In the genomic region with DNA sequence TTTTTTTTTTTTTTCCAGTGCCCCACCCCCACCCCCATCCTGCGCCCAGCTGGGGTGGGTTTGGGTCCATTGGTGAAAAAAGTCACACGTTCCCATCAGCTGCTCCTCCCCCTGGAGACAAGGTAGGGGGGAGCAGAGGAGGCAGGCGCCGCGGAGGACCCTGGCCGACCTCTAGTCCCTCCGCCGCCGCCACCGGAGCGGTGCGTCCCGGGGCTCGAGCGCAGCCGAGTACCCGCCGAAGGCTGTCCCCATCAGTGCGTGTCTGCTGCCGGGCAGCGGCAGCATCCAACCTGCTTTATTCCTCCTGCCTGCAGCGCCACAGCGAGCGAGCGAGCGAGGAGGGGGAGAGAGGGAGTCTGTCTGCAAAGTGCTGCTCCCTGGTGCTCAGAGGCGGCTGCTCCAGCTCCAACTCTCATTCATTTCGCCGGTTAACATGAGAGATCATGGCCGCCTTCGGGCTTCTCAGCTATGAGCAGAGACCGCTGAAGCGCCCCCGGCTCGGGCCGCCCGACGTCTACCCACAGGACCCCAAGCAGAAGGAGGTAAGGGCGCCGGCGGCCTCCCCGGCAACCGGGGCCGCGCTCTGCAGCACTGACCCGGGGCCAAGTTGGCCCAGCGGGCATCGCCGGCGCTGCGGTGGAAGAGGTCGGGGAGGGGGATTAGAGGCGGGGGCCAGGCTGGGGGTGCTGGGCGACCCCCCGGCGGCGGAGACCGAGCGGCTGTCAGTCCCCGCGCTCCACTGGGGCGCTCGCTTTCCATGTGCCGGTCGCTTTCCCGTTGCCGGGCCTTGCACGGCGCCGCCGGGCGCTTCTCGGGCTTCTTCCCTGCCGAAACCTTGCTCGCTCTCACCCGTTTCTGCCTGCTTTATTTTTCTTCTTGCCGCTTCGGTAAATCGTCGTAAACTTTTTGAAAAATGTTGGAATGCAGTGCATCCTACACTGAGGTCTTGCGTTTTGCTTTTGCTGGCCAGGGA, we compare ENCODE assay signal across 8 cellular contexts. TPM values are rescaled to one million over a fixed set of nuclear protein-coding genes. Genes with fewer than 3 reads are reported as not detected.
DNase-seq lines count a peak whose midpoint lies in the region; ATAC-seq and TF ChIP-seq lines count a peak whose summit lies in the region.

No MANE protein-coding gene starts in this region.

- no peaks in the 10 kb centered on the region for H3K9me2 ChIP-seq in GM23338 (ENCODE audit: insufficient read depth)

- TF ChIP-seq CTCF in DND-41 (IDR thresholded peaks at IDR 0.05; ENCODE audit: borderline replicate concordance, extremely low read depth, low read length, poor library complexity, severe bottlenecking), result peak; percentile 74
- peak in 1 of 2 experiments; percentile 40; a peak in 2 of 4 replicates for TF ChIP-seq CTCF in GM23338 (conservative IDR thresholded peaks at IDR 0.05; ENCODE audit: low read depth in 2 of 2)
- TF ChIP-seq CTCF in LNCaP clone FGC (IDR thresholded peaks at IDR 0.05; ENCODE audit: control insufficient read depth, extremely low read depth, insufficient read depth), result peak; percentile 65
- TF ChIP-seq CTCF in osteocyte (IDR thresholded peaks at IDR 0.05), result peak; percentile 73

- H3K4me2 ChIP-seq in DND-41 (ENCODE audit: insufficient read depth, low read length), result peak overlapping the region; percentile 69
- H3K4me2 ChIP-seq in GM23338, result peak overlapping the region; percentile 99

- H4K20me1 ChIP-seq in DND-41 (ENCODE audit: insufficient read depth, low read length) (no peaks in the 10 kb centered on the region), GM23338 (replicated peaks; ENCODE audit: insufficient read depth) (0 out of 2 replicates have a peak, but pooled peaks cover 9% of the 10 kb centered on the region)

- H3F3A ChIP-seq in GM23338 (replicated peaks; ENCODE audit: low read depth), result no peaks in the 10 kb centered on the region

- H3K9ac ChIP-seq in DND-41 (ENCODE audit: low read depth, low read length) (peak overlapping the region; percentile 70), SK-N-MC (ENCODE audit: insufficient read length) (no peak overlapping the region)

- DNase-seq in DND-41 (peak; percentile 83), GM23338 (ENCODE audit: low spot score) (peak; percentile 84), LNCaP clone FGC (ENCODE audit: low read depth) (peak; percentile 63), SK-N-MC (ENCODE audit: low read depth, low spot score) (peak; percentile 22), head of caudate nucleus (peak; percentile 59 to 93 (median 82)), osteocyte (ENCODE audit: extremely low spot score, unreplicated experiment) (peak; percentile 91)

- H3K9me3 ChIP-seq in DND-41 (ENCODE audit: insufficient read depth, low read length, severe bottlenecking), result no peaks in the 10 kb centered on the region
- H3K9me3 ChIP-seq in SK-N-MC (ENCODE audit: low read depth, low read length), result no peaks in the 10 kb centered on the region
- no peaks in the 10 kb centered on the region for H3K9me3 ChIP-seq in thymus (ENCODE audit: control insufficient read depth)

- intact Hi-C loops in head of caudate nucleus (cut with DNase I), result no loop called here

- H3K27me3 Mint-ChIP-seq in GM23338 (ENCODE audit: insufficient read depth, low read depth, poor library complexity), result peaks cover 25% of the 10 kb centered on the region
- peaks cover 21% of the 10 kb centered on the region for H3K27me3 Mint-ChIP-seq in activated naive CD8-positive, alpha-beta T cell
- peaks cover 34% of the 10 kb centered on the region for H3K27me3 Mint-ChIP-seq in osteocyte (ENCODE audit: unreplicated experiment)

- H3K4me1 ChIP-seq in DND-41 (ENCODE audit: insufficient read depth, low read length) (peaks cover 29% of the 10 kb centered on the region), GM23338 (ENCODE audit: insufficient read depth) (peaks cover 47% of the 10 kb centered on the region), thymus (ENCODE audit: control insufficient read depth, insufficient read depth, low read length) (peaks cover 5% of the 10 kb centered on the region)

- no peaks in the 10 kb centered on the region for H3K79me2 ChIP-seq in DND-41 (ENCODE audit: insufficient read depth, low read length)
- H3K79me2 ChIP-seq in GM23338 (replicated peaks; ENCODE audit: insufficient read depth), result peaks cover 47% of the 10 kb centered on the region

- H3K4me1 Mint-ChIP-seq in GM23338 (peaks cover 52% of the 10 kb centered on the region), osteocyte (ENCODE audit: unreplicated experiment) (peaks cover 6% of the 10 kb centered on the region)
- H3K4me1 Mint-ChIP-seq in activated naive CD8-positive, alpha-beta T cell (ENCODE audit: low read depth), result peaks cover 11% of the 10 kb centered on the region

- H3K9me3 Mint-ChIP-seq in GM23338 (no peaks in the 10 kb centered on the region; the same call in 2 of the 3 replicates), osteocyte (ENCODE audit: unreplicated experiment) (no peaks in the 10 kb centered on the region)
- H3K9me3 Mint-ChIP-seq in activated naive CD8-positive, alpha-beta T cell (ENCODE audit: low read depth), result no peaks in the 10 kb centered on the region

- H3K4me3 Mint-ChIP-seq in GM23338 (peak overlapping the region; percentile 87), osteocyte (ENCODE audit: unreplicated experiment) (peak overlapping the region; percentile 84)
- H3K4me3 Mint-ChIP-seq in activated naive CD8-positive, alpha-beta T cell, result peak overlapping the region; percentile 91

- ATAC-seq in DND-41 (ENCODE audit: insufficient read depth, low read depth) (peak; percentile 84), GM23338 (peak; percentile 58)

- H3K27me3 ChIP-seq in DND-41 (ENCODE audit: insufficient read depth, low read length, poor library complexity) (peaks cover 31% of the 10 kb centered on the region), GM23338 (ENCODE audit: insufficient read depth) (peaks cover 24% of the 10 kb centered on the region), thymus (ENCODE audit: control insufficient read depth, insufficient read depth) (peaks cover 3% of the 10 kb centered on the region)

- H2AFZ ChIP-seq in DND-41 (ENCODE audit: low read depth, low read length), result peak overlapping the region; percentile 76
- H2AFZ ChIP-seq in GM23338, result peak overlapping the region; percentile 76

- H3K36me3 ChIP-seq in DND-41 (ENCODE audit: insufficient read depth, low read length), result 0 out of 2 replicates have a peak, but pooled peaks cover 4% of the 10 kb centered on the region
- H3K36me3 ChIP-seq in GM23338 (ENCODE audit: insufficient read depth), result no peaks in the 10 kb centered on the region
- no peaks in the 10 kb centered on the region for H3K36me3 ChIP-seq in SK-N-MC (ENCODE audit: insufficient read depth, low read length)
- no peaks in the 10 kb centered on the region for H3K36me3 ChIP-seq in thymus (ENCODE audit: control insufficient read depth, insufficient read depth)

- H3K27ac ChIP-seq in DND-41 (ENCODE audit: low read length) (no peak overlapping the region), GM23338 (ENCODE audit: low read depth) (peak overlapping the region; percentile 85), SK-N-MC (no peak overlapping the region), thymus (ENCODE audit: low read depth) (peak overlapping the region; percentile 42)

- peaks cover 2% of the 10 kb centered on the region; the same call in 2 of the 3 replicates for H3K36me3 Mint-ChIP-seq in GM23338 (ENCODE audit: low read depth)
- no peaks in the 10 kb centered on the region for H3K36me3 Mint-ChIP-seq in activated naive CD8-positive, alpha-beta T cell
- no peaks in the 10 kb centered on the region for H3K36me3 Mint-ChIP-seq in osteocyte (ENCODE audit: unreplicated experiment)

- WGBS in thymus, result under 1% methylated on average over 81 of the region's 81 CpGs

- peak overlapping the region; percentile 63 to 72; a peak in 3 of 4 replicates for H3K4me3 ChIP-seq in DND-41 (ENCODE audit: low read depth in 1 of 2, low read length in 2 of 2)
- peak overlapping the region; percentile 83 for H3K4me3 ChIP-seq in GM23338
- H3K4me3 ChIP-seq in LNCaP clone FGC (ENCODE audit: low read depth, low read length), result peak overlapping the region; percentile 50
- H3K4me3 ChIP-seq in SK-N-MC, result peak overlapping the region; percentile 87
- H3K4me3 ChIP-seq in thymus (ENCODE audit: low read length), result peak overlapping the region; percentile 78

- H3K27ac Mint-ChIP-seq in GM23338 (peak overlapping the region; percentile 83), osteocyte (ENCODE audit: unreplicated experiment) (no peak overlapping the region)
- H3K27ac Mint-ChIP-seq in activated naive CD8-positive, alpha-beta T cell, result no peak overlapping the region

TF ChIP-seq in GM23338, 12 proteins besides CTCF, POLR2A, EP300 and RAD21:
- TF ChIP-seq, protein P1, sequence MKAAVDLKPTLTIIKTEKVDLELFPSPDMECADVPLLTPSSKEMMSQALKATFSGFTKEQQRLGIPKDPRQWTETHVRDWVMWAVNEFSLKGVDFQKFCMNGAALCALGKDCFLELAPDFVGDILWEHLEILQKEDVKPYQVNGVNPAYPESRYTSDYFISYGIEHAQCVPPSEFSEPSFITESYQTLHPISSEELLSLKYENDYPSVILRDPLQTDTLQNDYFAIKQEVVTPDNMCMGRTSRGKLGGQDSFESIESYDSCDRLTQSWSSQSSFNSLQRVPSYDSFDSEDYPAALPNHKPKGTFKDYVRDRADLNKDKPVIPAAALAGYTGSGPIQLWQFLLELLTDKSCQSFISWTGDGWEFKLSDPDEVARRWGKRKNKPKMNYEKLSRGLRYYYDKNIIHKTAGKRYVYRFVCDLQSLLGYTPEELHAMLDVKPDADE (IDR thresholded peaks at IDR 0.05), result no peak
- peak; percentile 41 for TF ChIP-seq POLR2AphosphoS5 (IDR thresholded peaks at IDR 0.05; ENCODE audit: low read depth)
- TF ChIP-seq ZNF331 (CRISPR knock-in tag; IDR thresholded peaks at IDR 0.05; ENCODE audit: low read depth), result no peak

RNA-seq across cellular contexts. Expression of a gene that starts 1.3 kb away (rescaled TPM):
- 23.7 and 25.0 TPM in 2 replicates for total RNA-seq in GM23338 (2014; rRNA removed; shearing (Covaris generic))
- polyA plus RNA-seq in GM23338 (2016; fragmentation: Nextera tagmentation; extraction: Ambion mirVana), result 5.6 and 5.7 TPM in 2 replicates
- total RNA-seq in osteocyte, result 1.4 TPM in 2 replicates
- polyA plus RNA-seq in thymus, result 0.30 TPM

Comparison
In these comparisons a context has a peak if more than half of its experiments do, and no peak if none do; other contexts are left out.
1. DNase-seq: peak in every context shown above with its lines; median percentile 91 in osteocyte; 84 in GM23338; 83 in DND-41; 82 in head of caudate nucleus; 63 in LNCaP clone FGC; 22 in SK-N-MC.
2. H3K27ac ChIP-seq: peak in GM23338 (single experiment) and thymus (single experiment); none in DND-41 (single experiment) and SK-N-MC (single experiment).
3. RNA of a gene that starts 1.3 kb away (total RNA-seq): 23.7 to 25.0 TPM in GM23338; 1.4 TPM in osteocyte; every median in the first group is over 10 times any median in the second.
4. Peak in every context shown above with its lines, with median percentiles within 50 percentile points of each other: H3K4me3 ChIP-seq and H3K4me3 Mint-ChIP-seq.